ENCODE assay signal across 8 cellular contexts in genomic region chr10:102009801-102010425, GRCh38. TPM values are rescaled to one million over a fixed set of nuclear protein-coding genes. Genes with fewer than 3 reads are reported as not detected.
DNase-seq lines count a peak whose midpoint lies in the region; ATAC-seq and TF ChIP-seq lines count a peak whose summit lies in the region.

No MANE protein-coding gene starts in this region.

- WGBS in right cardiac atrium: 97% methylated on average over 1 of the region's 1 CpG

- no peak overlapping the region for H2AFZ ChIP-seq in KMS-11 (ENCODE audit: low read depth)

- H3K9ac ChIP-seq in KMS-11: no peak overlapping the region

- no peak for TF ChIP-seq POLR2A in Peyer's patch (IDR thresholded peaks at IDR 0.05)

- TF ChIP-seq CTCF in AG04450 (IDR thresholded peaks at IDR 0.05; ENCODE audit: low read depth, low read length) (peak; percentile 100), GM10266 (IDR thresholded peaks at IDR 0.05; ENCODE audit: control insufficient read depth, insufficient read depth, low read depth, missing control alignments) (peak; percentile 97), KMS-11 (conservative IDR thresholded peaks at IDR 0.05; ENCODE audit: low read depth, low read length) (peak; percentile 89), Peyer's patch (IDR thresholded peaks at IDR 0.05) (peak; percentile 69 to 94 (median 92)), retinal pigment epithelial cell (conservative IDR thresholded peaks at IDR 0.05; ENCODE audit: low read depth, low read length) (peak; percentile 99)

- peak; percentile 93 for ATAC-seq in right cardiac atrium
- no peak for ATAC-seq in GM18858 (IDR thresholded peaks at IDR 0.05; ENCODE audit: unreplicated experiment)

- H4K20me1 ChIP-seq in KMS-11 (ENCODE audit: insufficient read depth): no peaks in the 10 kb centered on the region

- H3K9me3 ChIP-seq in AG04450 (ENCODE audit: control insufficient read depth, insufficient read depth, low read length) (no peaks in the 10 kb centered on the region), Peyer's patch (no peaks in the 10 kb centered on the region), right cardiac atrium (ENCODE audit: control insufficient read depth, low read length) (no peaks in the 10 kb centered on the region)

- H3K36me3 ChIP-seq in KMS-11 (ENCODE audit: insufficient read depth): no peaks in the 10 kb centered on the region
- peaks cover 0 to 57% (median 0%) of the 10 kb centered on the region in 3 donors for H3K36me3 ChIP-seq in Peyer's patch

- no peak overlapping the region for H3K4me2 ChIP-seq in KMS-11

- DNase-seq in AG04450 (ENCODE audit: low read depth, low spot score): peak; percentile 87
- DNase-seq in GM10266 (ENCODE audit: extremely low spot score): peak; percentile 73
- DNase-seq in Peyer's patch: peak in 2 of 3 donors; percentile 52 to 74
- peak in 37 of 58 donors; percentile 1 to 79 (median 20) for DNase-seq in anterior cingulate cortex (lab: John Stamatoyannopoulos, UW)
- DNase-seq in right cardiac atrium: peak in 1 of 3 donors; percentile 31
- DNase-seq in retinal pigment epithelial cell (ENCODE audit: low read depth): peak; percentile 73

- intact Hi-C loops in right cardiac atrium (cut with DNase I): loop anchor here in 3 of 4 donors (2.0 to 5.0 kb wide), 3 partner anchors 123 to 173 kb away; no protein-coding TSS in a partner anchor

- POLR2A ChIA-PET in AG04450 (lab: Yijun Ruan, JAX): interaction anchor here (0.6 to 1.0 kb wide), 3 partner anchors 57 to 174 kb away, joined by 3 to 10 read pairs (median 3); no protein-coding TSS in a partner anchor

- H3K79me2 ChIP-seq in KMS-11 (ENCODE audit: insufficient read depth, low read depth): no peaks in the 10 kb centered on the region

- H3K27ac ChIP-seq in AG04450 (ENCODE audit: low read depth, low read length): no peak overlapping the region
- no peak overlapping the region for H3K27ac ChIP-seq in KMS-11
- no peak overlapping the region for H3K27ac ChIP-seq in Peyer's patch
- H3K27ac ChIP-seq in right cardiac atrium (ENCODE audit: low read length): no peak overlapping the region

- no peak overlapping the region for H3K4me3 ChIP-seq in AG04450 (ENCODE audit: low read depth, low read length)
- no peak overlapping the region for H3K4me3 ChIP-seq in KMS-11 (IDR thresholded peaks at IDR 0.05; ENCODE audit: insufficient read depth, low read depth, low read length)
- H3K4me3 ChIP-seq in Peyer's patch: no peak overlapping the region
- H3K4me3 ChIP-seq in right cardiac atrium (ENCODE audit: low read length): no peak overlapping the region
- no peak overlapping the region for H3K4me3 ChIP-seq in retinal pigment epithelial cell (ENCODE audit: low read length)

- CTCF ChIA-PET in AG04450 (lab: Charles Lee): interaction anchor here (0.6 to 8.0 kb wide), 63 partner anchors 8 to 1874 kb away, joined by 3 to 256 read pairs (median 5); partner anchors contain the start of genes KCNIP2 and NPM3

- no peaks in the 10 kb centered on the region for H3K27me3 ChIP-seq in AG04450 (ENCODE audit: control insufficient read depth, insufficient read depth, low read length)
- no peaks in the 10 kb centered on the region for H3K27me3 ChIP-seq in KMS-11 (ENCODE audit: insufficient read depth, low read depth)
- no peaks in the 10 kb centered on the region for H3K27me3 ChIP-seq in Peyer's patch
- no peaks in the 10 kb centered on the region for H3K27me3 ChIP-seq in right cardiac atrium (ENCODE audit: control insufficient read depth, insufficient read depth)

- H3K4me1 ChIP-seq in KMS-11 (ENCODE audit: low read depth, poor library complexity, severe bottlenecking): peaks cover 3% of the 10 kb centered on the region
- peaks cover 0 to 4% (median 0%) of the 10 kb centered on the region in 4 donors for H3K4me1 ChIP-seq in Peyer's patch
- no peaks in the 10 kb centered on the region for H3K4me1 ChIP-seq in right cardiac atrium (ENCODE audit: control insufficient read depth, insufficient read depth, low read length)

RNA-seq across cellular contexts. Expression of gene ARMH3, which starts 46.1 kb away (rescaled TPM):
- polyA plus RNA-seq in AG04450 (2011; rRNA removed): 19.5 and 19.8 TPM in 2 replicates
- polyA minus RNA-seq in AG04450 (2011; rRNA and poly(A)+ RNA removed): 17.0 and 17.1 TPM in 2 replicates
- total RNA-seq in Peyer's patch: 10 to 100 TPM; 15.8 to 29.2 (median 23.0) TPM
- total RNA-seq in right cardiac atrium: 10 to 100 TPM; 43.2 to 87.3 (median 53.7) TPM
- 38.1 TPM for polyA plus RNA-seq in right cardiac atrium

RNA-seq across cellular contexts. Expression of gene HPS6, which starts 55.2 kb away (rescaled TPM):
- polyA plus RNA-seq in AG04450 (2011; rRNA removed) (6.4 and 9.0 TPM in 2 replicates), right cardiac atrium (8.6 TPM)
- 12.9 and 19.3 TPM in 2 replicates for polyA minus RNA-seq in AG04450 (2011; rRNA and poly(A)+ RNA removed)
- total RNA-seq in Peyer's patch (10 to 100 TPM; 19.8 to 33.4 (median 24.8) TPM), right cardiac atrium (10 to 100 TPM; 10.5 to 12.0 (median 11.1) TPM)
